ENCODE assay signal across 21 cellular contexts in genomic region chr9:6960777-6961176, GRCh38.
A peak's percentile ranks its signal among the peaks of the same experiment; 100 is the strongest.
DNase-seq lines count a peak whose midpoint lies in the region; ATAC-seq and FAIRE-seq lines count a peak whose summit lies in the region.
"Had no signal": no experiment of that assay in that cellular context is flagged by ENCODE, and none has a peak within 500 bp of the region (broad histone marks: within the 10 kb centered on the region; RNA-seq: fewer than 3 reads in every experiment).

No MANE protein-coding gene starts in this region.

- FAIRE-seq in GM19239 (lab: Jason Lieb, UNC): peak; percentile 92

- DNase-seq in DMS79 (lab: John Stamatoyannopoulos, UW) (peak; percentile 34), GM19239 (ENCODE audit: insufficient read length, low spot score) (no peak), glomerular visceral epithelial cell (ENCODE audit: extremely low spot score) (no peak), iPS-NIHi7 (ENCODE audit: extremely low spot score) (no peak), NCI-H1417 treated with DMSO at 0.1 percent for 48 hours (lab: John Stamatoyannopoulos, UW) (no peak), COLO668 (lab: John Stamatoyannopoulos, UW; ENCODE audit: unreplicated experiment) (no peak)
- DNase-seq: activated CD8-positive, alpha-beta memory T cell treated with anti-CD3 and anti-CD28 coated beads, Interleukin-2, amount 10 ng/mL, durations not matched to agents 7 days and 5 days; activated naive CD4-positive, alpha-beta T cell treated with Interleukin-2 at 50 U/mL for 16 hours; body of pancreas; CD4-positive, CD25-positive, alpha-beta regulatory T cell; GOT3; heart right ventricle; kidney glomerular epithelial cell; NCI-H187; NCI-H524; SW 1271; WERI-Rb-1 had no signal

- ATAC-seq in HG02623 (IDR thresholded peaks at IDR 0.05; ENCODE audit: unreplicated experiment): peak; percentile 67
- peak; percentile 61 for ATAC-seq in HG03280 (IDR thresholded peaks at IDR 0.05; ENCODE audit: unreplicated experiment)
- ATAC-seq: activated CD8-positive, alpha-beta memory T cell treated with anti-CD3 and anti-CD28 coated beads, Interleukin-2, amount 10 ng/mL, durations not matched to agents 7 days and 5 days; body of pancreas; heart right ventricle; Panc1; stimulated activated memory B cell treated with anti-CD40 and anti-IgM and Interleukin-4, amounts not matched to agents 10 μg/mL and 1 μg/mL and 100 μg/mL, for 72 hours had no signal
